8 cellular contexts compared by ENCODE assay signal in the genomic region with DNA sequence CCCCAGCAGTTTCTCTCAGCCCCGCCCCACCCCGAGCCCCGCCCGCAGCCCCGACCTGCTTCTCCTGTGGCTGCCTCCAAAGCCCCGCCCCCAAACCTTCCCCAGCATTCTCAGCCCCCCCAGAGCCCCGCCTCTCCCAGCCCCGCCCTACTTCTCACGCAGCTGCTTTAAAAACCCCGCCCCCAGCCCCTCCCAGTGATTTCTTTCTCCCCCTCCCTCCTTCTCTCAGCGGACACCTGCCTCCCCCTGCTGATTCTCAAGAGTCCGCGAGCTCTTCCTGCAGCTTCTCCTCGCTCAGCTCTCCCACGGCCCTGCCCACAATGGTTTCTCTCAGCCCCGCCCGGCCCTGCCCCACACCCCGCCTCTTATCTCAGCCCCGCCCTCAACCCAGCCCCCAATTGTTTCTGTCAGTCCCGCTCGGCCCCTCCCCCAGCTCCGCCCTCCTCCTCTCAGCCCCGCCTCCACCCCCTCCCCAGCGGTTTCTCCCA. TPM values are rescaled to one million over a fixed set of nuclear protein-coding genes. Genes with fewer than 3 reads are reported as not detected.
DNase-seq lines count a peak whose midpoint lies in the region; ATAC-seq lines count a peak whose summit lies in the region.

No MANE protein-coding gene starts in this region.

- peaks cover 3% of the 10 kb centered on the region for H3K36me3 Mint-ChIP-seq in activated CD8-positive, alpha-beta T cell treated with anti-CD3 and anti-CD28 coated beads, Interleukin-2, amount 10 ng/mL, durations not matched to agents 7 days and 5 days (ENCODE audit: low read depth)

- peak overlapping the region; percentile 83 for H3K4me3 Mint-ChIP-seq in activated CD8-positive, alpha-beta T cell treated with anti-CD3 and anti-CD28 coated beads, Interleukin-2, amount 10 ng/mL, durations not matched to agents 7 days and 5 days

- CTCF ChIA-PET in activated CD8-positive, alpha-beta T cell treated with anti-CD3 and anti-CD28 coated beads, Interleukin-2, amount 10 ng/mL, durations not matched to agents 7 days and 5 days (lab: Charles Lee): interaction anchor here (0.7 to 3.5 kb wide), 6 partner anchors 12 to 398 kb away, joined by 3 to 23 read pairs (median 4); partner anchors contain the start of gene EOLA2

- peak; percentile 19 for ATAC-seq in HG03354 (IDR thresholded peaks at IDR 0.05; ENCODE audit: poor library complexity, severe bottlenecking, unreplicated experiment)
- ATAC-seq in activated CD8-positive, alpha-beta T cell treated with anti-CD3 and anti-CD28 coated beads, Interleukin-2, amount 10 ng/mL, durations not matched to agents 7 days and 5 days: peak; percentile 47

- H3K9me3 Mint-ChIP-seq in activated CD8-positive, alpha-beta T cell treated with anti-CD3 and anti-CD28 coated beads, Interleukin-2, amount 10 ng/mL, durations not matched to agents 7 days and 5 days (ENCODE audit: insufficient read depth): no peaks in the 10 kb centered on the region

- H3K4me1 Mint-ChIP-seq in activated CD8-positive, alpha-beta T cell treated with anti-CD3 and anti-CD28 coated beads, Interleukin-2, amount 10 ng/mL, durations not matched to agents 7 days and 5 days (ENCODE audit: low read depth): peaks cover 10% of the 10 kb centered on the region

- DNase-seq in SHP77 (lab: John Stamatoyannopoulos, UW): peak; percentile 73 to 74
- DNase-seq in SHP77 treated with DMSO at 0.1 percent for 48 hours (lab: John Stamatoyannopoulos, UW): no peak
- peak; percentile 90 for DNase-seq in NCI-H748 (lab: John Stamatoyannopoulos, UW; ENCODE audit: unreplicated experiment)
- peak; percentile 93 for DNase-seq in activated CD8-positive, alpha-beta T cell treated with anti-CD3 and anti-CD28 coated beads, Interleukin-2, amount 10 ng/mL, durations not matched to agents 7 days and 5 days
- DNase-seq in ecto neural progenitor cell (ENCODE audit: low spot score): peak; percentile 90
- peak; percentile 89 for DNase-seq in medulla oblongata (ENCODE audit: extremely low spot score)
- peak; percentile 71 to 86 (median 76) for DNase-seq in stimulated activated CD4-positive, alpha-beta T cell treated with anti-CD3 and anti-CD28 coated beads, TNF-alpha, amount 100 ng/mL, for 24 hours (ENCODE audit: low read depth in 3 of 3)

- POLR2A ChIA-PET in activated CD8-positive, alpha-beta T cell treated with anti-CD3 and anti-CD28 coated beads, Interleukin-2, amount 10 ng/mL, durations not matched to agents 7 days and 5 days (lab: Charles Lee): interaction anchor here (1.7 to 2.3 kb wide), 2 partner anchors 35 to 399 kb away, joined by 11 to 15 read pairs; partner anchors contain the start of genes EOLA2 and IDS

- H3K27me3 Mint-ChIP-seq in activated CD8-positive, alpha-beta T cell treated with anti-CD3 and anti-CD28 coated beads, Interleukin-2, amount 10 ng/mL, durations not matched to agents 7 days and 5 days (ENCODE audit: low read depth): no peaks in the 10 kb centered on the region

- peak overlapping the region; percentile 97 for H3K27ac Mint-ChIP-seq in activated CD8-positive, alpha-beta T cell treated with anti-CD3 and anti-CD28 coated beads, Interleukin-2, amount 10 ng/mL, durations not matched to agents 7 days and 5 days

RNA-seq across cellular contexts. Expression of gene EOLA1, which starts 0.6 kb away (rescaled TPM):
- total RNA-seq in activated CD8-positive, alpha-beta T cell treated with anti-CD3 and anti-CD28 coated beads, Interleukin-2, amount 10 ng/mL, durations not matched to agents 7 days and 5 days: 10 to 100 TPM; 45.2 to 46.5 TPM

RNA-seq across cellular contexts. Expression of gene HSFX3, which starts 9.5 kb away (rescaled TPM):
- total RNA-seq in activated CD8-positive, alpha-beta T cell treated with anti-CD3 and anti-CD28 coated beads, Interleukin-2, amount 10 ng/mL, durations not matched to agents 7 days and 5 days: not detected

RNA-seq across cellular contexts. Expression of gene IDS, which starts 35.1 kb away (rescaled TPM):
- total RNA-seq in activated CD8-positive, alpha-beta T cell treated with anti-CD3 and anti-CD28 coated beads, Interleukin-2, amount 10 ng/mL, durations not matched to agents 7 days and 5 days: 10 to 100 TPM; 47.2 to 50.8 TPM

RNA-seq across cellular contexts. Expression of gene MAGEA9B, which starts 47.1 kb away (rescaled TPM):
- not detected for total RNA-seq in activated CD8-positive, alpha-beta T cell treated with anti-CD3 and anti-CD28 coated beads, Interleukin-2, amount 10 ng/mL, durations not matched to agents 7 days and 5 days

RNA-seq across cellular contexts. Expression of gene HSFX2, which starts 54.9 kb away (rescaled TPM):
- not detected for total RNA-seq in activated CD8-positive, alpha-beta T cell treated with anti-CD3 and anti-CD28 coated beads, Interleukin-2, amount 10 ng/mL, durations not matched to agents 7 days and 5 days
